Comparison of ENCODE assay signal across 1 cellular context in the genomic region with DNA sequence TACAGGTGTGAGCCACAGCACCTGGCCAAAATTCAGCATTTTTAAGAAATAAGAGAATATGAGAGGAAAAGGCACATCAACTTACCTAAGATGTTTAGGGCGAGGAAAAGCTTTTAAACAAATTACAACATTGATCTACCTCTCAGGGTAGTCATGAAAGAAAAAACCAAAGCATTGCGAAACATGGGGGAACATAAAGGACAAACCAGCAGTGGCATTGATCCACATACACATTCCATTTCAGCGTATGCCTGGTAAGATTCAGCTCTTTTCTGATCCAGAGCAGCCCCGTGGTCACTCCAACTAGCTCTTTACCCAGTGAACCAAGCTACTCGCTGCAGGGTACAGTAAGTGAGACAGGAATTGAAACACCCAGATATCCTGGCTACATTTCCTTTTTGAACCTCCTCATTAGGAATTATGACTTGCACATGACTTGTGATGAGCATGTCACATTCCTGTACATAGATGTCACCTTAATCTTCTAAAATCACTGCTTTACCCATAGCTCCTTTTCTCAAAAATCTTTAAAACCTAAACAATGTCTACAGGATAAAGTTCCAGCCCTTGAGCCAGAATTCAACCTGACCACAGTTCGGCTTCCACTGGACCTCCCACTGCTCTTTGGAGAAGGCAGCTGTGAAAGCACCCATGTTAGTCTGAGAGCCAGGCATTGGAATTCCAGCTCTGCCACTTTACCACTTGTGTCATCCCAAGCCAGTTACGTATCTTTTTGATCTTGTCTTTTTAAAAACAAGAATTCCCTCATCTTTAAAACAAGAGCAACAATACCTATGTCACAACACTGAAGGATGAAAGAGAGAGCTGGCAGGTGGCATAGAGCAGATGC.
TF ChIP-seq lines count a peak whose summit lies in the region.

No MANE protein-coding gene starts in this region.

TF ChIP-seq in HepG2, 621 proteins besides CTCF, POLR2A, EP300 and RAD21 (continued from another document):
- TF ChIP-seq, protein P1, sequence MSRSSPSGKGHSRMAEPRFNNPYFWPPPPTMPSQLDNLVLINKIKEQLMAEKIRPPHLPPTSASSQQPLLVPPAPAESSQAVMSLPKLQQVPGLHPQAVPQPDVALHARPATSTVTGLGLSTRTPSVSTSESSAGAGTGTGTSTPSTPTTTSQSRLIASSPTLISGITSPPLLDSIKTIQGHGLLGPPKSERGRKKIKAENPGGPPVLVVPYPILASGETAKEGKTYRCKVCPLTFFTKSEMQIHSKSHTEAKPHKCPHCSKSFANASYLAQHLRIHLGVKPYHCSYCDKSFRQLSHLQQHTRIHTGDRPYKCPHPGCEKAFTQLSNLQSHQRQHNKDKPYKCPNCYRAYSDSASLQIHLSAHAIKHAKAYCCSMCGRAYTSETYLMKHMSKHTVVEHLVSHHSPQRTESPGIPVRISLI (CRISPR knock-in tag; IDR thresholded peaks at IDR 0.05; ENCODE audit: borderline replicate concordance), result peak; percentile 89; the same call in 1 of the 2 replicates
- TF ChIP-seq CEBPB (IDR thresholded peaks at IDR 0.05; ENCODE audit: borderline replicate concordance, low read depth, low read length) (peak; percentile 92), ELF3 (CRISPR knock-in tag; IDR thresholded peaks at IDR 0.05) (0 out of 2 replicates have a peak, but pooled peaks have one; percentile 12), TCF7 (IDR thresholded peaks at IDR 0.05; ENCODE audit: low read depth) (0 out of 2 replicates have a peak, but pooled peaks have one; percentile 26), SOX6 (IDR thresholded peaks at IDR 0.05) (no peak), SOX6 (CRISPR knock-in tag; IDR thresholded peaks at IDR 0.05) (peak; percentile 19; the same call in 1 of the 2 replicates)
- TF ChIP-seq, protein P2, sequence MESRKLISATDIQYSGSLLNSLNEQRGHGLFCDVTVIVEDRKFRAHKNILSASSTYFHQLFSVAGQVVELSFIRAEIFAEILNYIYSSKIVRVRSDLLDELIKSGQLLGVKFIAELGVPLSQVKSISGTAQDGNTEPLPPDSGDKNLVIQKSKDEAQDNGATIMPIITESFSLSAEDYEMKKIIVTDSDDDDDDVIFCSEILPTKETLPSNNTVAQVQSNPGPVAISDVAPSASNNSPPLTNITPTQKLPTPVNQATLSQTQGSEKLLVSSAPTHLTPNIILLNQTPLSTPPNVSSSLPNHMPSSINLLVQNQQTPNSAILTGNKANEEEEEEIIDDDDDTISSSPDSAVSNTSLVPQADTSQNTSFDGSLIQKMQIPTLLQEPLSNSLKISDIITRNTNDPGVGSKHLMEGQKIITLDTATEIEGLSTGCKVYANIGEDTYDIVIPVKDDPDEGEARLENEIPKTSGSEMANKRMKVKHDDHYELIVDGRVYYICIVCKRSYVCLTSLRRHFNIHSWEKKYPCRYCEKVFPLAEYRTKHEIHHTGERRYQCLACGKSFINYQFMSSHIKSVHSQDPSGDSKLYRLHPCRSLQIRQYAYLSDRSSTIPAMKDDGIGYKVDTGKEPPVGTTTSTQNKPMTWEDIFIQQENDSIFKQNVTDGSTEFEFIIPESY (CRISPR knock-in tag; IDR thresholded peaks at IDR 0.05), result no peak
